8 cellular contexts compared by ENCODE assay signal in the genomic region with DNA sequence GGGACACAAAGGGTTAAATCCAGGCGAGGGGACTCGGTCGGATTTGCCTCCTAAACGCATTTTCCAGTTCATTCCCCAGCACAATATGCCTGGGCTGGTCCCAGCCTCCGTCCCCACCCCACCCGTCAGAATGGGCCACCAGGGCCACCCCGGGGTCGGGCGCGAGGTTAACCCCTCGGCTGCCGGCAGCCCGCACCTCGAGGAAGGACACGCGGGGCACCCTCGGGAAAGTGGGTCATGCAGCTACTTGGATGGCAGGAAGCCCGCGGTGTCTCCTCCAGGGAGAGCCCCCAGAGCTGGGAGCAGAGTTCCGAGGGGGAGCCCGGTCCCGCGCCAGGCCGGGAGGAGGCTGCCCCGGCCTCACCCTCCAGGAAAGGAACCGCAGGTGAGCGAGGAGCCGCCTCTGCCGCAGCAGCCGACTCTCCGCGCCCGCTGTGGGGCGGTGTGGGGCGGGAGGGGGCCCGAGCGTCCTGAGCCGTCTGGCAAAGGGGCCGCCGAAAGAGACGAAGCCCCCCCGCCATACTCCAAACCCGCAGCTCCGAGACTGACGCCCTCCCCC. TPM values are rescaled to one million over a fixed set of nuclear protein-coding genes. Genes with fewer than 3 reads are reported as not detected.
DNase-seq lines count a peak whose midpoint lies in the region; ATAC-seq, FAIRE-seq and TF ChIP-seq lines count a peak whose summit lies in the region.

No MANE protein-coding gene starts in this region.

- H4K5ac ChIP-seq in H1 (ENCODE audit: insufficient read length, low read depth, low read length): peak overlapping the region; percentile 80

- peak overlapping the region; percentile 78 for H4K91ac ChIP-seq in H1 (replicated peaks; ENCODE audit: insufficient read length, low read length)

- H3K23ac ChIP-seq in H1 (ENCODE audit: insufficient read length): no peak overlapping the region

- WGBS in A549 (ENCODE audit: missing lambda C conversion rate): 40% methylated on average over 1 of the region's 45 CpGs
- WGBS in H1 (ENCODE audit: extremely low coverage in 1 of 2, insufficient coverage in 1 of 2, insufficient read length in 1 of 2, insufficient replicate concordance in 2 of 2, low coverage in 1 of 2, low lambda C conversion rate in 2 of 2, missing lambda C conversion rate in 1 of 2), 2 experiments: 2% methylated on average over 32 of the region's 45 CpGs; no CpG with 5 or more reads in 1 of the 2 experiments

- FAIRE-seq in A549 (lab: Jason Lieb, UNC): no peak
- no peak for FAIRE-seq in H1 (lab: Jason Lieb, UNC)

- peaks cover 13% of the 10 kb centered on the region for H3K79me1 ChIP-seq in H1 (ENCODE audit: low read depth, low read length)

- H4K8ac ChIP-seq in H1 (ENCODE audit: extremely low read depth, insufficient read depth, low read length): peak overlapping the region; percentile 31

- peaks cover 15% of the 10 kb centered on the region for H3K23me2 ChIP-seq in H1 (ENCODE audit: low read depth, low read length)

- H2BK12ac ChIP-seq in H1 (ENCODE audit: low read depth, low read length): no peak overlapping the region

- H3K27ac ChIP-seq in A549: peak overlapping the region in 1 of 2 experiments; percentile 93; a peak in 3 of 6 replicates
- no peak overlapping the region for H3K27ac ChIP-seq in H1 (ENCODE audit: low read depth, low read length)

- H2AK5ac ChIP-seq in H1 (ENCODE audit: low read depth, low read length): no peak overlapping the region

- H4K20me1 ChIP-seq in H1 (replicated peaks in 1 of 2; ENCODE audit: control insufficient read depth in 1 of 2, insufficient read depth in 2 of 2, low read length in 2 of 2): peaks cover 7 to 21% of the 10 kb centered on the region in 2 experiments

- H3K56ac ChIP-seq in H1 (replicated peaks; ENCODE audit: insufficient read length, low read depth, low read length): peak overlapping the region; percentile 63

- H2AFZ ChIP-seq in H1 (ENCODE audit: low read length): no peak overlapping the region

- H3K36me3 ChIP-seq in H1 (ENCODE audit: control insufficient read depth in 2 of 4, insufficient read depth in 4 of 4, low read length in 3 of 4): no peaks in the 10 kb centered on the region; a peak in 1 of 8 replicates
- no peaks in the 10 kb centered on the region for H3K36me3 ChIP-seq in mucosa of stomach (ENCODE audit: control insufficient read depth, insufficient read depth, low read length)

- peak; percentile 25 for TF ChIP-seq CTCF in A549 (IDR thresholded peaks at IDR 0.05)
- peak; percentile 28 for TF ChIP-seq CTCF in GM12865 (IDR thresholded peaks at IDR 0.05; ENCODE audit: insufficient read depth, low read depth, low read length, missing control alignments)
- peak in 1 of 3 experiments; percentile 3; a peak in 1 of 4 replicates for TF ChIP-seq CTCF in H1 (IDR thresholded peaks at IDR 0.05; ENCODE audit: control extremely low read depth in 1 of 3, insufficient read depth in 1 of 3, low read depth in 1 of 3, low read length in 3 of 3)

- H2BK5ac ChIP-seq in H1 (ENCODE audit: low read depth, low read length): peak overlapping the region; percentile 95; the same call in 1 of the 2 replicates

- peaks cover 6% of the 10 kb centered on the region; the same call in 1 of the 3 replicates for H3K4me1 ChIP-seq in A549
- peaks cover 16 to 37% (median 27%) of the 10 kb centered on the region in 4 experiments for H3K4me1 ChIP-seq in H1 (replicated peaks in 1 of 4; ENCODE audit: control insufficient read depth in 3 of 4, insufficient read depth in 4 of 4, low read length in 3 of 4)
- H3K4me1 ChIP-seq in mucosa of stomach (ENCODE audit: control insufficient read depth, insufficient read depth, low read length): peaks cover 24% of the 10 kb centered on the region

- H2BK15ac ChIP-seq in H1 (ENCODE audit: low read length): no peak overlapping the region

- peaks cover 26 to 59% of the 10 kb centered on the region in 2 experiments for H3K79me2 ChIP-seq in H1 (ENCODE audit: control insufficient read depth in 1 of 2, insufficient read depth in 2 of 2, low read length in 2 of 2)

- no peaks in the 10 kb centered on the region; a peak in 2 of 7 replicates for H3K27me3 ChIP-seq in H1 (replicated peaks in 1 of 4; ENCODE audit: control insufficient read depth in 3 of 4, extremely low read depth in 1 of 4, insufficient read depth in 3 of 4, low read length in 3 of 4)
- H3K27me3 ChIP-seq in mucosa of stomach (ENCODE audit: control insufficient read depth, insufficient read depth, low read length): no peaks in the 10 kb centered on the region

- H3K4me2 ChIP-seq in A549 (peak overlapping the region; percentile 99), H1 (ENCODE audit: insufficient read depth in 1 of 2, low read depth in 2 of 2, low read length in 2 of 2) (peak overlapping the region; percentile 95)

- H3K4me3 ChIP-seq in A549: peak overlapping the region; percentile 81
- peak overlapping the region; percentile 76 for H3K4me3 ChIP-seq in GM12865 (ENCODE audit: low read depth, low read length)
- peak overlapping the region; percentile 82 to 97 (median 92) for H3K4me3 ChIP-seq in H1 (ENCODE audit: extremely low read depth in 1 of 4, insufficient read depth in 2 of 4, low read depth in 3 of 4, low read length in 4 of 4)
- H3K4me3 ChIP-seq in mucosa of stomach (ENCODE audit: low read length): peak overlapping the region; percentile 49

- TF ChIP-seq EP300 in A549 (IDR thresholded peaks at IDR 0.05): no peak
- no peak for TF ChIP-seq EP300 in H1 (IDR thresholded peaks at IDR 0.05; ENCODE audit: borderline replicate concordance in 1 of 2, low read depth in 2 of 2, low read length in 2 of 2)

- TF ChIP-seq RAD21 in A549 (conservative IDR thresholded peaks at IDR 0.05 in 1 of 2, IDR thresholded peaks at IDR 0.05 in 1 of 2) (no peak), H1 (IDR thresholded peaks at IDR 0.05 in 1 of 2, conservative IDR thresholded peaks at IDR 0.05 in 1 of 2; ENCODE audit: low read depth in 2 of 2, low read length in 2 of 2) (no peak)

- ATAC-seq in A549 (peak in 1 of 2 experiments; percentile 46; a peak in 3 of 6 replicates), GM18519 (IDR thresholded peaks at IDR 0.05; ENCODE audit: low FRiP score, unreplicated experiment) (no peak), GM18517 (IDR thresholded peaks at IDR 0.05; ENCODE audit: unreplicated experiment) (no peak)

- H3K18ac ChIP-seq in H1 (ENCODE audit: extremely low read depth, low read length): peak overlapping the region; percentile 91

- TF ChIP-seq POLR2A in A549 (IDR thresholded peaks at IDR 0.05; ENCODE audit: low read length) (no peak), H1 (IDR thresholded peaks at IDR 0.05; ENCODE audit: control extremely low read depth in 1 of 2, low read depth in 2 of 2, low read length in 2 of 2) (no peak)

- H3K9me3 ChIP-seq in A549 (no peaks in the 10 kb centered on the region), H1 (ENCODE audit: insufficient read depth in 2 of 2, low read depth in 1 of 2, low read length in 1 of 2) (no peaks in the 10 kb centered on the region), mucosa of stomach (ENCODE audit: control insufficient read depth, low read length) (no peaks in the 10 kb centered on the region)

- H2BK20ac ChIP-seq in H1 (ENCODE audit: low read length): 0 out of 2 replicates have a peak overlapping the region, but pooled peaks have one; percentile 88

- H2BK120ac ChIP-seq in H1 (replicated peaks; ENCODE audit: low read depth, low read length): peak overlapping the region; percentile 50

- H3K4ac ChIP-seq in H1 (replicated peaks; ENCODE audit: insufficient read length, low read depth, low read length): no peak overlapping the region

- CTCF ChIA-PET in A549 (lab: Yijun Ruan, JAX) (interaction anchor here (0.5 to 2.4 kb wide), 11 partner anchors 8 to 385 kb away, joined by 3 to 20 read pairs (median 4); no protein-coding TSS in a partner anchor), H1 (lab: Charles Lee; ENCODE audit: partially characterized antibody) (interaction anchor here (0.6 to 10.1 kb wide), 25 partner anchors 9 to 257 kb away, joined by 3 to 171 read pairs (median 5); no protein-coding TSS in a partner anchor)

- DNase-seq in A549 (ENCODE audit: low read depth in 1 of 2, low spot score in 1 of 2): peak in 1 of 2 experiments; percentile 51
- DNase-seq in GM12865 (ENCODE audit: low read depth): peak; percentile 10
- DNase-seq in SK-N-DZ (ENCODE audit: low spot score): peak; percentile 61
- peak in 1 of 2 experiments; percentile 75 for DNase-seq in H1 (ENCODE audit: low read depth in 1 of 2, low spot score in 2 of 2)
- DNase-seq in NCI-H524 treated with DMSO at 0.1 percent for 48 hours (lab: John Stamatoyannopoulos, UW): no peak

- POLR2A ChIA-PET in A549 (lab: Yijun Ruan, JAX) (no interaction called here), H1 (lab: Charles Lee; ENCODE audit: partially characterized antibody) (interaction anchor here (1.1 to 1.9 kb wide), 4 partner anchors 10 to 43 kb away, joined by 3 to 10 read pairs (median 5); no protein-coding TSS in a partner anchor)

- peak overlapping the region in 2 of 4 experiments; percentile 42 to 45; a peak in 5 of 7 replicates for H3K9ac ChIP-seq in H1 (replicated peaks in 1 of 4; ENCODE audit: extremely low read depth in 1 of 4, low read depth in 3 of 4, low read length in 3 of 4)
- peak overlapping the region; percentile 71 for H3K9ac ChIP-seq in mucosa of stomach (ENCODE audit: low read length)

- no peak overlapping the region for H3K14ac ChIP-seq in H1 (ENCODE audit: insufficient read length)

TF ChIP-seq in H1, 55 proteins besides CTCF, POLR2A, EP300 and RAD21 (continues in another document):
- TF ChIP-seq SAP30 (IDR thresholded peaks at IDR 0.05; ENCODE audit: insufficient read depth, insufficient replicate concordance, low read length) (no peak), TAF7 (optimal IDR thresholded peaks at IDR 0.05; ENCODE audit: borderline replicate concordance, low read depth, low read length) (no peak), KDM5A (IDR thresholded peaks at IDR 0.05; ENCODE audit: low read length) (no peak)

RNA-seq across cellular contexts. Expression of gene NECTIN1, which starts 1.4 kb away (rescaled TPM):
- polyA plus RNA-seq in A549 (2011; rRNA removed) (2.2 and 4.6 TPM in 2 replicates), A549 (2017; fragmentation: RNase III; extraction: RNeasy Plus Mini Kit Qiagen cat#74134 plus additional on column Dnase treatment) (5.4 to 5.5 TPM (median 5.4 TPM) in 3 replicates), H1 (2011; rRNA removed) (43.2 and 63.0 TPM in 2 replicates)
- 5.1 and 7.0 TPM in 2 replicates for polyA plus RNA-seq in A549 (2012; cell fraction: cytosol; rRNA removed)
- polyA plus RNA-seq in A549 (2012; cell fraction: nucleus; rRNA removed): 7.2 and 9.3 TPM in 2 replicates
- polyA minus RNA-seq in A549 (2011; rRNA and poly(A)+ RNA removed): 12.9 and 16.0 TPM in 2 replicates
- 6.1 and 7.1 TPM in 2 replicates for polyA plus RNA-seq in SK-N-DZ (2014; cell fraction: cytosol; rRNA removed)
- 3.6 and 3.9 TPM in 2 replicates for polyA plus RNA-seq in SK-N-DZ (2014; cell fraction: nucleus; rRNA removed)
- total RNA-seq in H1 (2021; fragmentation: NEBNext Ultra II Directional; extraction: Animal tissue kit (Norgen Biotek cat#: 25700)): 97.6 and 97.7 TPM in 2 replicates
- 43.8 TPM for polyA plus RNA-seq in H1 (2011; cell fraction: cytosol; rRNA removed)
- 74.6 TPM for polyA plus RNA-seq in H1 (2011; cell fraction: nucleus; rRNA removed)
- polyA plus RNA-seq in H1 (2012, experiment 1 of 2): 69.0 to 102 TPM (median 89.4 TPM) in 4 replicates
- polyA plus RNA-seq in H1 (2012, experiment 2 of 2): 73.5 TPM
- polyA plus RNA-seq in H1 (2013, experiment 1 of 2): 93.0 TPM
- 97.4 TPM for polyA plus RNA-seq in H1 (2013, experiment 2 of 2)
- polyA minus RNA-seq in H1 (2011; rRNA and poly(A)+ RNA removed): 104 and 120 TPM in 2 replicates
- 68.6 TPM for polyA minus RNA-seq in H1 (2011; cell fraction: cytosol; rRNA and poly(A)+ RNA removed)
- 58.5 TPM for polyA minus RNA-seq in H1 (2011; cell fraction: nucleus; rRNA and poly(A)+ RNA removed)

Comparison
In these comparisons a context has a peak if more than half of its experiments do, and no peak if none do; other contexts are left out.
1. Of the 18 proteins assayed by ChIP-seq in both H1 and A549: peak only in H1: PHF8; only in A549: none; in both: none; in neither: 16; mixed calls (peak in some experiments, not most) for 1.